ENCODE assay signal across 15 cellular contexts in the genomic region with DNA sequence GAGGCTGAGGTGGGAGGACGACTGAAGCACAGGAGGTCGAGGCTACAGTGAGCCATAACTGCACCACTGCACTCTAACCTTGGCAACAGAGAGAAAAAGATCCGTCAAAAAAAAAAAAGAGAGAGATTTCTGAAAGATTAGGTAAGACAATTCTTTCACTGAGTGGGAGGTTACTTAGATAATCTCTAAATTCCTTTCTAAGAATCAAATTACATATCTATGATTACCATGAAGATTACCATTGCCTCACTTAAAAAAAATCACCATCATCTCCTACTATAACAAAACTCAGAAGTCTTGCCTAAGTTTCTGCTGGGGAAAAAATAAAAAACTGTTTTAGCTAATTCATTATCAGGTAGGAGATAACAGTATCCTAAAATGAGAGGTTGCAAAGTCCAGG.
A peak's percentile ranks its signal among the peaks of the same experiment; 100 is the strongest.
DNase-seq lines count a peak whose midpoint lies in the region; ATAC-seq lines count a peak whose summit lies in the region.
"Had no signal": no experiment of that assay in that cellular context is flagged by ENCODE, and none has a peak within 500 bp of the region (broad histone marks: within the 10 kb centered on the region; RNA-seq: fewer than 3 reads in every experiment).

No MANE protein-coding gene starts in this region.

- H3K9ac ChIP-seq in GM23248 = no peak overlapping the region
- H3K9ac ChIP-seq: BLaER1 had no signal

- ATAC-seq in HG03095 (IDR thresholded peaks at IDR 0.05; ENCODE audit: unreplicated experiment) = no peak
- ATAC-seq: CD8-positive, alpha-beta T cell had no signal

- no peaks in the 10 kb centered on the region for H3K27me3 ChIP-seq in GM23248 (replicated peaks; ENCODE audit: insufficient read depth)
- H3K27me3 ChIP-seq: BLaER1 had no signal

- no peaks in the 10 kb centered on the region for H3F3A ChIP-seq in GM23248 (ENCODE audit: insufficient read depth)

- no peaks in the 10 kb centered on the region for H3K9me3 ChIP-seq in GM23248 (ENCODE audit: low read depth)
- H3K9me3 ChIP-seq: BLaER1 had no signal

- DNase-seq in GM23248 (no peak), NCI-H226 (peak; percentile 31), glomerular visceral epithelial cell (ENCODE audit: extremely low spot score) (peak; percentile 1), hepatic stellate cell (ENCODE audit: low spot score) (no peak)
- no peak for DNase-seq in activated CD4-positive, alpha-beta T cell treated with anti-CD3 and anti-CD28 coated beads, Interleukin-2, amount 50 U/mL, for 4 hours
- DNase-seq in stimulated activated CD4-positive, alpha-beta T cell treated with anti-CD3 and anti-CD28 coated beads, Interleukin-15, amount 100 ng/mL, for 24 hours = no peak
- DNase-seq: CD8-positive, alpha-beta T cell; KBM-7; NCI-H1417 treated with DMSO at 0.1 percent for 48 hours; NCI-H1930; NCI-H2171; NCI-H748 treated with DMSO at 0.1 percent for 48 hours; RPMI8226 had no signal

- in situ Hi-C loops in GM23248 (cut with MboI) = loop anchor here (5.0 kb wide), 1 partner anchor 403 kb away; the partner anchor contains the start of gene KITLG

- H3K79me2 ChIP-seq in GM23248 (ENCODE audit: insufficient read depth) = no peaks in the 10 kb centered on the region

- H4K20me1 ChIP-seq in GM23248 (ENCODE audit: insufficient read depth) = no peaks in the 10 kb centered on the region
- H4K20me1 ChIP-seq: BLaER1 had no signal

- 58 to 67% methylated on average over 3 of the region's 3 CpGs for WGBS in GM23248 (ENCODE audit: low coverage in 1 of 2, low lambda C conversion rate in 2 of 2, missing lambda C conversion rate in 2 of 2), 2 experiments

- no peaks in the 10 kb centered on the region for H3K4me1 ChIP-seq in GM23248 (ENCODE audit: insufficient read depth)
- H3K4me1 ChIP-seq: BLaER1 had no signal

- H3K27ac ChIP-seq in GM23248 = no peak overlapping the region
- H3K27ac ChIP-seq: BLaER1 had no signal

- no peaks in the 10 kb centered on the region for H3K36me3 ChIP-seq in GM23248 (ENCODE audit: low read depth)
- H3K36me3 ChIP-seq: BLaER1 had no signal

- no peak overlapping the region for H3K4me3 ChIP-seq in GM23248
- H3K4me3 ChIP-seq: BLaER1 had no signal

- H3K4me2 ChIP-seq in GM23248 (ENCODE audit: unreplicated experiment) = no peak overlapping the region
- H3K4me2 ChIP-seq: BLaER1 had no signal

- H2AFZ ChIP-seq in GM23248 = 0 out of 2 replicates have a peak overlapping the region, but pooled peaks have one; percentile 3

- H3K9me2 ChIP-seq in GM23248 (ENCODE audit: insufficient read depth) = 0 out of 2 replicates have a peak, but pooled peaks cover 5% of the 10 kb centered on the region

Comparison
In these comparisons a context has a peak if more than half of its experiments do, and no peak if none do; other contexts are left out.
1. DNase-seq: peak in NCI-H226 (single experiment) and glomerular visceral epithelial cell (single experiment); none in GM23248 (single experiment), activated CD4-positive, alpha-beta T cell treated with anti-CD3 and anti-CD28 coated beads, Interleukin-2, amount 50 U/mL, for 4 hours (0 of 2), hepatic stellate cell (single experiment) and stimulated activated CD4-positive, alpha-beta T cell treated with anti-CD3 and anti-CD28 coated beads, Interleukin-15, amount 100 ng/mL, for 24 hours (single experiment).